Comparison of ENCODE assay signal across 21 cellular contexts in genomic region chr3:84109911-84110310, GRCh38.
"Had no signal": no experiment of that assay in that cellular context is flagged by ENCODE, and none has a peak within 500 bp of the region (broad histone marks: within the 10 kb centered on the region; RNA-seq: fewer than 3 reads in every experiment).

No MANE protein-coding gene starts in this region.

- H3K4me1 ChIP-seq: left ventricle myocardium inferior, testis, uterus had no signal

- H3K4me3 ChIP-seq: cardiac muscle cell, left ventricle myocardium inferior, testis, uterus had no signal

- H3K36me3 ChIP-seq: cardiac muscle cell, left ventricle myocardium inferior, uterus had no signal

- H3K27me3 ChIP-seq: cardiac muscle cell, testis, uterus had no signal

- H3K27ac ChIP-seq: cardiac muscle cell, left ventricle myocardium inferior, testis, uterus had no signal

- H3K27me3 Mint-ChIP-seq: activated B cell treated with CpG ODN at 0.5 μM for 24 hours; activated naive CD8-positive, alpha-beta T cell treated with anti-CD3 and anti-CD28 coated beads for 36 hours; stimulated activated memory B cell treated with anti-CD40 and anti-IgM and Interleukin-4, amounts not matched to agents 10 μg/mL and 1 μg/mL and 100 μg/mL, for 72 hours; T-helper 17 cell had no signal

- H3K4me3 Mint-ChIP-seq: activated B cell treated with CpG ODN at 0.5 μM for 24 hours; activated naive CD8-positive, alpha-beta T cell treated with anti-CD3 and anti-CD28 coated beads for 36 hours; activated T-cell treated with anti-CD3 and anti-CD28 coated beads, Interleukin-2, amount 50 U/mL, for 4 hours; nephron; stimulated activated memory B cell treated with anti-CD40 and anti-IgM and Interleukin-4, amounts not matched to agents 10 μg/mL and 1 μg/mL and 100 μg/mL, for 72 hours; T-helper 17 cell had no signal

- H3K36me3 Mint-ChIP-seq: activated naive CD8-positive, alpha-beta T cell treated with anti-CD3 and anti-CD28 coated beads for 36 hours; stimulated activated memory B cell treated with anti-CD40 and anti-IgM and Interleukin-4, amounts not matched to agents 10 μg/mL and 1 μg/mL and 100 μg/mL, for 72 hours had no signal

- H3K9me3 ChIP-seq: left ventricle myocardium inferior, testis, uterus had no signal

- H3K4me1 Mint-ChIP-seq: activated B cell treated with CpG ODN at 0.5 μM for 24 hours; activated naive CD8-positive, alpha-beta T cell treated with anti-CD3 and anti-CD28 coated beads for 36 hours; nephron; stimulated activated memory B cell treated with anti-CD40 and anti-IgM and Interleukin-4, amounts not matched to agents 10 μg/mL and 1 μg/mL and 100 μg/mL, for 72 hours; T-helper 17 cell had no signal

- FAIRE-seq: small intestine had no signal

- ATAC-seq: activated T-cell treated with anti-CD3 and anti-CD28 coated beads, Interleukin-2, amount 50 U/mL, for 4 hours; sciatic nerve; stimulated activated memory B cell treated with anti-CD40 and anti-IgM and Interleukin-4, amounts not matched to agents 10 μg/mL and 1 μg/mL and 100 μg/mL, for 72 hours; T-helper 17 cell had no signal

- DNase-seq: activated B cell treated with CpG ODN at 0.5 μM for 24 hours; activated CD4-positive, alpha-beta T cell treated with anti-CD3 and anti-CD28 coated beads for 4 hours; activated CD4-positive, alpha-beta T cell treated with anti-CD3 and anti-CD28 coated beads, Interleukin-2, amount 50 U/mL, for 48 hours; activated CD8-positive, alpha-beta memory T cell treated with anti-CD3 and anti-CD28 coated beads, Interleukin-2, amount 50 U/mL, for 48 hours; activated naive CD4-positive, alpha-beta T cell; activated naive CD8-positive, alpha-beta T cell treated with anti-CD3 and anti-CD28 coated beads for 36 hours; activated T-cell treated with anti-CD3 and anti-CD28 coated beads, Interleukin-2, amount 50 U/mL, for 4 hours; kidney glomerular epithelial cell; left ventricle myocardium inferior; occipital lobe; small intestine; stimulated activated CD4-positive, alpha-beta T cell treated with anti-CD3 and anti-CD28 coated beads, Interleukin-15, amount 100 ng/mL, for 24 hours; T-helper 17 cell; testis; trophoblast cell; uterus had no signal

- H3K27ac Mint-ChIP-seq: activated B cell treated with CpG ODN at 0.5 μM for 24 hours; activated naive CD8-positive, alpha-beta T cell treated with anti-CD3 and anti-CD28 coated beads for 36 hours; activated T-helper 2 cell treated with anti-CD3 and anti-CD28 coated beads, Interferon-gamma antibody, Interleukin-2, Interleukin-4, amounts not matched to agents 10 μg/mL and 5 μg/mL and 100 μg/mL, durations not matched to agents 14 hours and 24 hours and 36 hours; nephron; stimulated activated memory B cell treated with anti-CD40 and anti-IgM and Interleukin-4, amounts not matched to agents 10 μg/mL and 1 μg/mL and 100 μg/mL, for 72 hours; T-helper 17 cell had no signal

- H3K9me3 Mint-ChIP-seq: nephron had no signal
